In genomic region chr5:117107859-117108258, GRCh38 we compare ENCODE assay signal across 16 cellular contexts.
"Had no signal": no experiment of that assay in that cellular context is flagged by ENCODE, and none has a peak within 500 bp of the region (broad histone marks: within the 10 kb centered on the region; RNA-seq: fewer than 3 reads in every experiment).

No MANE protein-coding gene starts in this region.

- ATAC-seq: gastrocnemius medialis; heart right ventricle; left lobe of liver; natural killer cell treated with Interleukin-12 subunit alpha and Interleukin-12 subunit beta and Interleukin-15 and Interleukin-18, amount 100 ng/mL, for 72 hours; right cardiac atrium had no signal

- H3K27ac ChIP-seq: epithelial cell of prostate, gastrocnemius medialis, heart right ventricle, thyroid gland had no signal

- H3K4me1 ChIP-seq: gastrocnemius medialis, heart right ventricle, thyroid gland had no signal

- H3K27me3 ChIP-seq: gastrocnemius medialis, heart right ventricle, thyroid gland had no signal

- H3K9me3 ChIP-seq: gastrocnemius medialis, thyroid gland had no signal

- DNase-seq: activated B cell treated with CpG ODN at 0.5 μM for 24 hours; activated CD4-positive, alpha-beta T cell treated with anti-CD3 and anti-CD28 coated beads, Interleukin-2, amount 10 ng/mL, durations not matched to agents 7 days and 5 days; central memory CD4-positive, alpha-beta T cell; cortex of kidney; effector memory CD4-positive, alpha-beta T cell; gastrocnemius medialis; heart right ventricle; islet precursor cell; mammary epithelial cell; nucleus accumbens; right cardiac atrium; small intestine; thyroid gland had no signal

- H3K4me3 ChIP-seq: gastrocnemius medialis, heart right ventricle, thyroid gland had no signal

- H3K36me3 ChIP-seq: gastrocnemius medialis, heart right ventricle, thyroid gland had no signal
